9 cellular contexts compared by ENCODE assay signal in genomic region chr13:43783820-43784219, GRCh38. TPM values are rescaled to one million over a fixed set of nuclear protein-coding genes. Genes with fewer than 3 reads are reported as not detected.
DNase-seq lines count a peak whose midpoint lies in the region; ATAC-seq, FAIRE-seq and TF ChIP-seq lines count a peak whose summit lies in the region.
"Had no signal": no experiment of that assay in that cellular context is flagged by ENCODE, and none has a peak within 500 bp of the region (broad histone marks: within the 10 kb centered on the region; RNA-seq: fewer than 3 reads in every experiment).

No MANE protein-coding gene starts in this region.

- FAIRE-seq in bronchial epithelial cell (lab: Jason Lieb, UNC), result no peak

- no peak for TF ChIP-seq CTCF in GM13977 (IDR thresholded peaks at IDR 0.05; ENCODE audit: extremely low read depth, insufficient read depth, missing control alignments)
- TF ChIP-seq CTCF in bronchial epithelial cell (IDR thresholded peaks at IDR 0.05; ENCODE audit: insufficient read depth, low read length, severe bottlenecking), result no peak
- no peak for TF ChIP-seq CTCF in neural crest cell (conservative IDR thresholded peaks at IDR 0.05)
- TF ChIP-seq CTCF in WTC11 (IDR thresholded peaks at IDR 0.05), result no peak

- H3K4me3 Mint-ChIP-seq in neural crest cell, result peak overlapping the region; percentile 16
- no peak overlapping the region for H3K4me3 Mint-ChIP-seq in WTC11

- no peak overlapping the region for H3K4me3 ChIP-seq in bronchial epithelial cell (ENCODE audit: low read depth, low read length)

- H3K9me3 Mint-ChIP-seq in neural crest cell (no peaks in the 10 kb centered on the region), WTC11 (no peaks in the 10 kb centered on the region)
- H3K9me3 Mint-ChIP-seq: activated naive CD4-positive, alpha-beta T cell treated with anti-CD3 and anti-CD28 coated beads, Interleukin-2, amount 50 U/mL, for 72 hours had no signal

- DNase-seq in GM13977 (ENCODE audit: low spot score) (peak; percentile 25), NCI-H187 (lab: John Stamatoyannopoulos, UW) (peak; percentile 32 to 42), bronchial epithelial cell (ENCODE audit: low read depth) (peak; percentile 67), neural crest cell (ENCODE audit: low read depth, low spot score) (no peak), WTC11 (ENCODE audit: low spot score) (no peak)

- POLR2A ChIA-PET in WTC11 (lab: Charles Lee), result no interaction called here

- no peaks in the 10 kb centered on the region for H3K36me3 Mint-ChIP-seq in neural crest cell (ENCODE audit: low read depth)
- H3K36me3 Mint-ChIP-seq in WTC11, result no peaks in the 10 kb centered on the region
- H3K36me3 Mint-ChIP-seq: activated naive CD4-positive, alpha-beta T cell treated with anti-CD3 and anti-CD28 coated beads, Interleukin-2, amount 50 U/mL, for 72 hours had no signal

- H3K27me3 Mint-ChIP-seq in neural crest cell (ENCODE audit: low read depth), result peaks cover 14% of the 10 kb centered on the region
- H3K27me3 Mint-ChIP-seq in WTC11 (ENCODE audit: low read depth), result peaks cover 90% of the 10 kb centered on the region

- ATAC-seq in GM18519 (IDR thresholded peaks at IDR 0.05; ENCODE audit: low FRiP score, unreplicated experiment), result no peak
- no peak for ATAC-seq in WTC11
- no peak for ATAC-seq in HG02840 (IDR thresholded peaks at IDR 0.05; ENCODE audit: low FRiP score, unreplicated experiment)
- ATAC-seq in GM19328 (IDR thresholded peaks at IDR 0.05; ENCODE audit: unreplicated experiment), result no peak

- H3K4me1 Mint-ChIP-seq in neural crest cell (peaks cover 24% of the 10 kb centered on the region), WTC11 (peaks cover 16% of the 10 kb centered on the region)

- in situ Hi-C loops in GM13977 (cut with MboI; ENCODE audit: low pct_unique_long_range_greater_than_20kb, low sequenced_read_pairs, unreplicated experiment), result no loop called here

- H3K36me3 ChIP-seq in bronchial epithelial cell (ENCODE audit: control insufficient read depth, insufficient read depth, low read length), result no peaks in the 10 kb centered on the region

- H3K27ac Mint-ChIP-seq in neural crest cell (ENCODE audit: unreplicated experiment) (no peak overlapping the region), WTC11 (no peak overlapping the region)
- H3K27ac Mint-ChIP-seq: activated naive CD4-positive, alpha-beta T cell treated with anti-CD3 and anti-CD28 coated beads, Interleukin-2, amount 50 U/mL, for 72 hours had no signal

- no peaks in the 10 kb centered on the region for H3K27me3 ChIP-seq in bronchial epithelial cell (ENCODE audit: control insufficient read depth, insufficient read depth, low read length)

- CTCF ChIA-PET in WTC11 (lab: Charles Lee), result no interaction called here

TF ChIP-seq in WTC11, 78 proteins besides CTCF, POLR2A, EP300 and RAD21:
- TF ChIP-seq FOXJ3 (CRISPR knock-in tag; IDR thresholded peaks at IDR 0.05; ENCODE audit: borderline replicate concordance) (no peak), ELF4 (CRISPR knock-in tag; IDR thresholded peaks at IDR 0.05; ENCODE audit: low read depth) (no peak), CREB1 (CRISPR knock-in tag; IDR thresholded peaks at IDR 0.05) (no peak), MXD4 (CRISPR knock-in tag; IDR thresholded peaks at IDR 0.05; ENCODE audit: borderline replicate concordance) (no peak), ATF6 (CRISPR knock-in tag; IDR thresholded peaks at IDR 0.05) (no peak), ZNF425 (CRISPR knock-in tag; conservative IDR thresholded peaks at IDR 0.05) (no peak), ZNF138 (CRISPR knock-in tag; conservative IDR thresholded peaks at IDR 0.05) (no peak), PREB (CRISPR knock-in tag; IDR thresholded peaks at IDR 0.05; ENCODE audit: borderline replicate concordance) (no peak), HMGA2 (CRISPR knock-in tag; IDR thresholded peaks at IDR 0.05) (no peak), E2F1 (CRISPR knock-in tag; IDR thresholded peaks at IDR 0.05) (no peak), ZNF219 (CRISPR knock-in tag; IDR thresholded peaks at IDR 0.05; ENCODE audit: borderline replicate concordance) (no peak), GABPB1 (CRISPR knock-in tag; IDR thresholded peaks at IDR 0.05) (no peak)
TF ChIP-seq in WTC11: peak in this region for 0.

RNA-seq across cellular contexts. Expression of gene ENOX1, which starts 3.0 kb away (rescaled TPM):
- total RNA-seq in bronchial epithelial cell, result 0.51 and 0.79 TPM in 2 replicates
- total RNA-seq in neural crest cell, result 3.1 and 3.8 TPM in 2 replicates
- total RNA-seq in WTC11 (2021), result 0.09 to 0.26 TPM (median 0.16 TPM) in 3 replicates

Comparison
In these comparisons a context has a peak if more than half of its experiments do, and no peak if none do; other contexts are left out.
1. DNase-seq: peak in GM13977 (single experiment), NCI-H187 (2 of 2) and bronchial epithelial cell (single experiment); none in neural crest cell (single experiment) and WTC11 (single experiment).